8 cellular contexts compared by ENCODE assay signal in the genomic region with DNA sequence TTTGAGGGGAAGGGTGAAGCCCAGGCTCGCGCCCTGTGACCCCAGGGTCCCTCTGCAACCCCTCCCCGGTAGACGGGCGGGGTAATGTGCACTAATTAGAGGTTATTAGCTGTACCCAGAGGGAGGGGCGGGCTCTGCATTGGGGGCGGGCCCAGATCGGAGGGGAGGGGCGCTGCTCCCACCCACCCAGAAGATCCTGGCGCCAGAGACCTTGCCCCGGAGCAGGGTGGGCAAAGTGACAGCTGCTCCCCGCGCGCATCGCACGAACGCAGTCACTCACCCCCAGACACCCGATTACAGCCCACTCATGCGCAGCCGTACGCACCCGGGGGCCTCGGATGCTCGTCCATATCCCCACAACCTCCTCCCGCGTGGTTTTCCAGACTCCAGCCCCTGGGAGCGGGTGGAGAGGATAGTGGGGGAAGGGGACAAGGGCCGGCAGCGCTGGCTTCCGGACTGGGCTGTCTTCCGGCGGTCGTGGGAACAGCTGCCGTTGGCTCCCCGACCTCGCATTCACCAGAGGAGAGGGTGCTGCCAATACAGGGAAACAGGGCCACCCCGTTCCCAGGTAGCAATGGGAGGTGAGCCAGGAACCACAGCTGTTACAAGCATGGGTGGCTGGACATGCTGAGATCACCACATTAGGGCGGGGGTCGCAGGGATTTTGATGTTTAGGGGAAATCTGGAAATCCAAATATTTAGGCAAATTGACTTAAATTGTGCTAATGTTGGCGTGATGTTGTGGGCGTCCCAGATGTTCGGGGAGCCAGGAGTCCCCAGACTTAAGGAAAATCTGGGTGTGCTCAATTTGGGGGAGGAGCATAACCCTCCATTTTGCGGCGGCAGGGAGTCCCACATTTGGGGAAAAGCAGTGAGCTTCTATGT. TPM values are rescaled to one million over a fixed set of nuclear protein-coding genes. Genes with fewer than 3 reads are reported as not detected.
DNase-seq lines count a peak whose midpoint lies in the region; ATAC-seq and TF ChIP-seq lines count a peak whose summit lies in the region.

No MANE protein-coding gene starts in this region.

- 7 to 18% methylated on average over 12 to 44 of the region's 44 CpGs for WGBS in endodermal cell (ENCODE audit: insufficient coverage in 1 of 2, insufficient read length in 1 of 2), 2 experiments
- 4 to 6% methylated on average over 29 to 32 of the region's 44 CpGs for WGBS in mesodermal cell (ENCODE audit: insufficient coverage in 2 of 2), 2 experiments

- H3K9me3 ChIP-seq in endodermal cell (ENCODE audit: control insufficient read depth, low read length) (no peaks in the 10 kb centered on the region), mesodermal cell (ENCODE audit: control insufficient read depth, low read length) (no peaks in the 10 kb centered on the region)

- H3K27me3 ChIP-seq in endodermal cell (ENCODE audit: control insufficient read depth, insufficient read depth, low read length, poor library complexity, severe bottlenecking): no peaks in the 10 kb centered on the region

- no peaks in the 10 kb centered on the region for H3K36me3 Mint-ChIP-seq in activated B cell treated with CpG ODN at 0.5 μM for 24 hours (ENCODE audit: low read depth)
- peaks cover 12% of the 10 kb centered on the region for H3K36me3 Mint-ChIP-seq in endodermal cell (ENCODE audit: low read depth)

- H3K4me1 ChIP-seq in endodermal cell (ENCODE audit: control insufficient read depth, insufficient read depth, low read length): peaks cover under 1% of the 10 kb centered on the region
- peaks cover 24% of the 10 kb centered on the region for H3K4me1 ChIP-seq in mesodermal cell (ENCODE audit: control insufficient read depth, insufficient read depth, low read length, poor library complexity, severe bottlenecking)

- intact Hi-C loops in activated B cell treated with CpG ODN at 0.5 μM for 24 hours (cut with micrococcal nuclease): no loop called here

- H3K36me3 ChIP-seq in endodermal cell (ENCODE audit: control insufficient read depth, insufficient read depth, low read length) (no peaks in the 10 kb centered on the region), mesodermal cell (ENCODE audit: control insufficient read depth, insufficient read depth, low read length) (peaks cover 7% of the 10 kb centered on the region)

- ATAC-seq in activated B cell treated with CpG ODN at 0.5 μM for 24 hours (ENCODE audit: low read depth): peak; percentile 8

- peak; percentile 32 for DNase-seq in NOMO-1 treated with DMSO at 0.1 percent for 48 hours (lab: John Stamatoyannopoulos, UW; ENCODE audit: unreplicated experiment)
- no peak for DNase-seq in NOMO-1 treated with dmso at 0.1 percent for 144 hours (lab: John Stamatoyannopoulos, UW; ENCODE audit: unreplicated experiment)
- peak; percentile 82 for DNase-seq in NCI-H146 treated with DMSO at 0.1 percent for 48 hours (lab: John Stamatoyannopoulos, UW; ENCODE audit: unreplicated experiment)
- peak; percentile 51 for DNase-seq in activated B cell treated with CpG ODN at 0.5 μM for 24 hours
- peak; percentile 84 for DNase-seq in endodermal cell
- DNase-seq in superior temporal gyrus (ENCODE audit: extremely low spot score): peak; percentile 54
- DNase-seq in OCI-M2 (lab: John Stamatoyannopoulos, UW; ENCODE audit: unreplicated experiment): no peak

- peak overlapping the region; percentile 83 for H3K4me3 Mint-ChIP-seq in activated B cell treated with CpG ODN at 0.5 μM for 24 hours
- H3K4me3 Mint-ChIP-seq in endodermal cell: peak overlapping the region; percentile 59

- H3K27me3 Mint-ChIP-seq in activated B cell treated with CpG ODN at 0.5 μM for 24 hours (no peaks in the 10 kb centered on the region), endodermal cell (ENCODE audit: insufficient read depth) (no peaks in the 10 kb centered on the region)

- H3K27ac ChIP-seq in endodermal cell (ENCODE audit: low read depth, low read length) (peak overlapping the region; percentile 14), mesodermal cell (ENCODE audit: low read depth, low read length, severe bottlenecking) (peak overlapping the region; percentile 88)

- H3K4me3 ChIP-seq in endodermal cell (ENCODE audit: low read length) (peak overlapping the region; percentile 82), mesodermal cell (ENCODE audit: extremely low read depth, insufficient read depth, low read length, poor library complexity, severe bottlenecking) (peak overlapping the region; percentile 57)

- H3K27ac Mint-ChIP-seq in activated B cell treated with CpG ODN at 0.5 μM for 24 hours (peak overlapping the region; percentile 87), endodermal cell (peak overlapping the region; percentile 81)

- TF ChIP-seq CTCF in activated B cell treated with CpG ODN at 0.5 μM for 24 hours (IDR thresholded peaks at IDR 0.05) (no peak), endodermal cell (conservative IDR thresholded peaks at IDR 0.05) (no peak)

- CTCF ChIA-PET in activated B cell treated with CpG ODN at 0.5 μM for 24 hours (lab: Charles Lee): interaction anchor here (1.0 to 9.1 kb wide), 7 partner anchors 9 to 70 kb away, joined by 4 to 278 read pairs (median 13); a partner anchor contains a TSS

- POLR2A ChIA-PET in activated B cell treated with CpG ODN at 0.5 μM for 24 hours (lab: Charles Lee): interaction anchor here (0.7 to 12.7 kb wide), 10 partner anchors 14 to 168 kb away, joined by 3 to 909 read pairs (median 4); a partner anchor contains a TSS

- H3K9me3 Mint-ChIP-seq in activated B cell treated with CpG ODN at 0.5 μM for 24 hours: no peaks in the 10 kb centered on the region
- H3K9me3 Mint-ChIP-seq in endodermal cell: no peaks in the 10 kb centered on the region

- H3K9ac ChIP-seq in endodermal cell (ENCODE audit: extremely low read depth, low read length, poor library complexity, severe bottlenecking): no peak overlapping the region

- H3K4me1 Mint-ChIP-seq in activated B cell treated with CpG ODN at 0.5 μM for 24 hours (peaks cover 49% of the 10 kb centered on the region), endodermal cell (peaks cover 22% of the 10 kb centered on the region)

RNA-seq across cellular contexts. Expression of a gene that starts 2.9 kb away (rescaled TPM):
- total RNA-seq in activated B cell treated with CpG ODN at 0.5 μM for 24 hours (13.4 and 21.2 TPM in 2 replicates), endodermal cell (100 to 1,000 TPM in 1 of 2 donors, 10 to 100 TPM in 1; 82.1 to 103 TPM)
- 28.9 TPM for polyA plus RNA-seq in endodermal cell (2013, experiment 1 of 2)
- polyA plus RNA-seq in endodermal cell (2013, experiment 2 of 2): 23.8 TPM
- 28.7 TPM for polyA plus RNA-seq in mesodermal cell (2013, experiment 1 of 2)
- 27.5 TPM for polyA plus RNA-seq in mesodermal cell (2013, experiment 2 of 2)

RNA-seq across cellular contexts. Expression of a gene that starts 13.0 kb away (rescaled TPM):
- total RNA-seq in activated B cell treated with CpG ODN at 0.5 μM for 24 hours (127 and 132 TPM in 2 replicates), endodermal cell (1 to 10 TPM; 6.7 to 7.2 TPM)
- 7.7 TPM for polyA plus RNA-seq in endodermal cell (2013, experiment 1 of 2)
- 9.9 TPM for polyA plus RNA-seq in endodermal cell (2013, experiment 2 of 2)
- 45.4 TPM for polyA plus RNA-seq in mesodermal cell (2013, experiment 1 of 2)
- polyA plus RNA-seq in mesodermal cell (2013, experiment 2 of 2): 29.8 TPM

RNA-seq across cellular contexts. Expression of a gene that starts 23.3 kb away (rescaled TPM):
- total RNA-seq in activated B cell treated with CpG ODN at 0.5 μM for 24 hours: 53.1 and 55.6 TPM in 2 replicates
- total RNA-seq in endodermal cell: 100 to 1,000 TPM; 429 to 507 TPM
- polyA plus RNA-seq in endodermal cell (2013, experiment 1 of 2): 440 TPM
- 394 TPM for polyA plus RNA-seq in endodermal cell (2013, experiment 2 of 2)
- polyA plus RNA-seq in mesodermal cell (2013, experiment 1 of 2): 265 TPM
- 218 TPM for polyA plus RNA-seq in mesodermal cell (2013, experiment 2 of 2)

RNA-seq across cellular contexts. Expression of a gene that starts 23.6 kb away (rescaled TPM):
- 2.3 and 5.9 TPM in 2 replicates for total RNA-seq in activated B cell treated with CpG ODN at 0.5 μM for 24 hours
- total RNA-seq in endodermal cell: 10 to 100 TPM; 34.4 to 57.4 TPM
- 12.7 TPM for polyA plus RNA-seq in endodermal cell (2013, experiment 1 of 2)
- 17.6 TPM for polyA plus RNA-seq in endodermal cell (2013, experiment 2 of 2)
- 10.8 TPM for polyA plus RNA-seq in mesodermal cell (2013, experiment 1 of 2)
- polyA plus RNA-seq in mesodermal cell (2013, experiment 2 of 2): 12.0 TPM

RNA-seq across cellular contexts. Expression of a gene that starts 26.7 kb away (rescaled TPM):
- not detected in 2 replicates for total RNA-seq in activated B cell treated with CpG ODN at 0.5 μM for 24 hours
- total RNA-seq in endodermal cell: 1 to 10 TPM in 1 of 2 donors, under 1 TPM in 1; 0.95 to 1.2 TPM
- polyA plus RNA-seq in endodermal cell (2013, experiment 1 of 2): 0.36 TPM
- polyA plus RNA-seq in endodermal cell (2013, experiment 2 of 2): 0.33 TPM
- polyA plus RNA-seq in mesodermal cell (2013, experiment 1 of 2): not detected
- not detected for polyA plus RNA-seq in mesodermal cell (2013, experiment 2 of 2)

Comparison
In these comparisons a context has a peak if more than half of its experiments do, and no peak if none do; other contexts are left out.
1. DNase-seq: peak in NOMO-1 treated with DMSO at 0.1 percent for 48 hours (single experiment), NCI-H146 treated with DMSO at 0.1 percent for 48 hours (single experiment), activated B cell treated with CpG ODN at 0.5 μM for 24 hours (single experiment), endodermal cell (single experiment) and superior temporal gyrus (single experiment); none in NOMO-1 treated with dmso at 0.1 percent for 144 hours (single experiment) and OCI-M2 (single experiment).
2. RNA of a gene that starts 13.0 kb away (total RNA-seq): 127 to 132 TPM in activated B cell treated with CpG ODN at 0.5 μM for 24 hours; 6.7 to 7.2 TPM in endodermal cell; every median in the first group is over 10 times any median in the second.